35 cellular contexts compared by ENCODE assay signal in genomic region chr17:79646721-79647455, GRCh38. TPM values are rescaled to one million over a fixed set of nuclear protein-coding genes. Genes with fewer than 3 reads are reported as not detected.
DNase-seq lines count a peak whose midpoint lies in the region; ATAC-seq and TF ChIP-seq lines count a peak whose summit lies in the region.
"Had no signal": no experiment of that assay in that cellular context is flagged by ENCODE, and none has a peak within 500 bp of the region (broad histone marks: within the 10 kb centered on the region; RNA-seq: fewer than 3 reads in every experiment).

No MANE protein-coding gene starts in this region.

- no peaks in the 10 kb centered on the region for H3K79me2 ChIP-seq in SK-N-SH (ENCODE audit: insufficient read depth)

- H3K27ac ChIP-seq in SK-N-SH (ENCODE audit: low read depth in 2 of 2, low read length in 1 of 2) = no peak overlapping the region
- no peak overlapping the region for H3K27ac ChIP-seq in coronary artery
- H3K27ac ChIP-seq: dorsolateral prefrontal cortex, gastrocnemius medialis, SJCRH30, tibial artery had no signal

- no peaks in the 10 kb centered on the region for H3K9me3 ChIP-seq in SK-N-SH
- H3K9me3 ChIP-seq: Caco-2, gastrocnemius medialis, SJCRH30, tibial artery had no signal

- TF ChIP-seq CTCF in SK-N-SH (IDR thresholded peaks at IDR 0.05) (no peak), coronary artery (IDR thresholded peaks at IDR 0.05) (no peak)

- H3F3A ChIP-seq in SK-N-SH (replicated peaks; ENCODE audit: insufficient read depth) = no peaks in the 10 kb centered on the region

- intact Hi-C loops in posterior vena cava (cut with DNase I) = no loop called here

- no peak overlapping the region for H3K4me2 ChIP-seq in SK-N-SH
- H3K4me2 ChIP-seq: smooth muscle cell had no signal

- ATAC-seq in SK-N-SH treated with all-trans-retinoic acid at 6 μM for 48 hours (no peak), HG03442 (IDR thresholded peaks at IDR 0.05; ENCODE audit: unreplicated experiment) (no peak)
- ATAC-seq: activated T-cell treated with anti-CD3 and anti-CD28 coated beads, Interleukin-2, amount 50 U/mL, for 72 hours; gastrocnemius medialis; stimulated activated naive CD8-positive, alpha-beta T cell treated with anti-CD3 and anti-CD28 coated beads, Interleukin-15, amount 100 ng/mL, for 72 hours; T-cell had no signal

- no peaks in the 10 kb centered on the region for H4K20me1 ChIP-seq in SK-N-SH (ENCODE audit: insufficient read depth)

- H3K9ac ChIP-seq in SK-N-SH = no peak overlapping the region

- 49% methylated on average over 8 of the region's 8 CpGs for WGBS in SK-N-SH (ENCODE audit: low lambda C conversion rate)

- H2AFZ ChIP-seq in SK-N-SH (ENCODE audit: low read depth) = no peak overlapping the region

- no peaks in the 10 kb centered on the region for H3K27me3 ChIP-seq in SK-N-SH (ENCODE audit: insufficient read depth)

- no peak overlapping the region for H3K4me3 ChIP-seq in SK-N-SH (ENCODE audit: low read depth in 2 of 2, low read length in 1 of 2)
- H3K4me3 ChIP-seq in coronary artery = no peak overlapping the region
- H3K4me3 ChIP-seq: dorsolateral prefrontal cortex, gastrocnemius medialis, SJCRH30, smooth muscle cell, tibial artery had no signal

- H3K4me1 ChIP-seq in SK-N-SH (ENCODE audit: control insufficient read depth in 1 of 2, insufficient read depth in 2 of 2, low read depth in 1 of 2, low read length in 1 of 2) = no peaks in the 10 kb centered on the region; a peak in 1 of 4 replicates
- H3K4me1 ChIP-seq: Caco-2, gastrocnemius medialis, SJCRH30, tibial artery had no signal

- no peak for TF ChIP-seq EP300 in SK-N-SH (IDR thresholded peaks at IDR 0.05; ENCODE audit: borderline replicate concordance in 1 of 2, low read depth in 1 of 2, low read length in 1 of 2)

- no peaks in the 10 kb centered on the region for H3K9me2 ChIP-seq in SK-N-SH

- no peaks in the 10 kb centered on the region for H3K36me3 ChIP-seq in SK-N-SH (replicated peaks in 1 of 2; ENCODE audit: control insufficient read depth in 1 of 2, insufficient read depth in 2 of 2, low read length in 1 of 2)
- H3K36me3 ChIP-seq: gastrocnemius medialis, SJCRH30, tibial artery had no signal

- POLR2A ChIA-PET in SK-N-SH (lab: Yijun Ruan, JAX) = no interaction called here

- TF ChIP-seq RAD21 in SK-N-SH (IDR thresholded peaks at IDR 0.05; ENCODE audit: low read length) = no peak

- CTCF ChIA-PET in SK-N-SH (lab: Yijun Ruan, JAX) = interaction anchor here (1.0 to 1.6 kb wide), 3 partner anchors 12 to 246 kb away, joined by 3 to 7 read pairs (median 3); no protein-coding TSS in a partner anchor

- DNase-seq in SK-N-SH (peak; percentile 15), coronary artery (ENCODE audit: low spot score) (peak; percentile 43), posterior vena cava (ENCODE audit: low spot score) (peak; percentile 42), ureter (ENCODE audit: low spot score) (peak; percentile 33), HCEC 1CT (no peak)
- no peak for DNase-seq in activated CD4-positive, CD25-positive, alpha-beta regulatory T cell treated with anti-CD3 and anti-CD28 coated beads, Interleukin-2, amount 50 U/mL, for 72 hours
- DNase-seq: 8988T; activated CD4-positive, alpha-beta T cell treated with anti-CD3 and anti-CD28 coated beads, Interleukin-2, amount 10 ng/mL, durations not matched to agents 24 days and 14 days; activated naive CD4-positive, alpha-beta T cell treated with anti-CD3 and anti-CD28 coated beads for 36 hours; activated T-cell treated with anti-CD3 and anti-CD28 coated beads, Interleukin-2, amount 50 U/mL, for 72 hours; gastrocnemius medialis; kidney glomerular epithelial cell; NCI-H1436 treated with DMSO at 0.1 percent for 48 hours; NCI-H2107; NCI-H748 treated with DMSO at 0.1 percent for 48 hours; retina; SJCRH30 had no signal

TF ChIP-seq in SK-N-SH, 30 proteins besides CTCF, POLR2A, EP300 and RAD21 (continues in another document):
- TF ChIP-seq FOXM1 (IDR thresholded peaks at IDR 0.05; ENCODE audit: low read depth) = no peak
- no peak for TF ChIP-seq NRF1 (IDR thresholded peaks at IDR 0.05; ENCODE audit: low read depth, low read length)
- no peak for TF ChIP-seq REST (IDR thresholded peaks at IDR 0.05; ENCODE audit: low read depth, low read length)
- TF ChIP-seq PBX3 (IDR thresholded peaks at IDR 0.05) = no peak
- no peak for TF ChIP-seq GATA2 (CRISPR knock-in tag; IDR thresholded peaks at IDR 0.05)

TF ChIP-seq in SK-N-SH treated with all-trans-retinoic acid at 6 μM for 48 hours, 23 proteins besides CTCF, POLR2A, EP300 and RAD21:
- no peak for TF ChIP-seq ZFP3 (CRISPR knock-in tag; IDR thresholded peaks at IDR 0.05)
- no peak for TF ChIP-seq ZNF565 (CRISPR knock-in tag; conservative IDR thresholded peaks at IDR 0.05; ENCODE audit: low read depth)
- no peak for TF ChIP-seq ZNF8 (CRISPR knock-in tag; IDR thresholded peaks at IDR 0.05)
- TF ChIP-seq ZC3H10 (CRISPR knock-in tag; IDR thresholded peaks at IDR 0.05) = no peak
- TF ChIP-seq ESRRG (CRISPR knock-in tag; IDR thresholded peaks at IDR 0.05) = no peak
- TF ChIP-seq TSHZ2 (CRISPR knock-in tag; IDR thresholded peaks at IDR 0.05) = no peak

RNA-seq across cellular contexts. Expression of gene RBFOX3, which starts 36.0 kb away (rescaled TPM):
- polyA plus RNA-seq in SK-N-SH (2012; rRNA removed) = not detected in 2 replicates
- 0.04 TPM in 1 of 2 replicates, not detected in the other for polyA plus RNA-seq in SK-N-SH (2012; cell fraction: cytosol; rRNA removed)
- 0.04 and 0.12 TPM in 2 replicates for polyA plus RNA-seq in SK-N-SH (2012; cell fraction: nucleus; rRNA removed)
- 10 to 100 TPM in 1 of 2 donors, 1 to 10 TPM in 1; 7.1 to 21.6 TPM for total RNA-seq in posterior vena cava
- 2.4 TPM for total RNA-seq in ureter
- total RNA-seq: activated CD4-positive, alpha-beta T cell treated with anti-CD3 and anti-CD28 coated beads, Interleukin-2, amount 10 ng/mL, durations not matched to agents 24 days and 14 days; activated naive CD4-positive, alpha-beta T cell treated with anti-CD3 and anti-CD28 coated beads for 36 hours; endothelial cell of umbilical vein; fibroblast of lung; G401; gastrocnemius medialis; HT-29; lung microvascular endothelial cell; natural killer cell treated with Interleukin-12 subunit alpha and Interleukin-12 subunit beta and Interleukin-15 and Interleukin-18, amount 100 ng/mL, for 72 hours; osteocyte; RPMI7951; smooth muscle cell; T-cell had no signal
- polyA plus RNA-seq: CD14-positive monocyte, endothelial cell of umbilical vein, fibroblast of lung, IgD-negative memory B cell had no signal

Comparison
In these comparisons a context has a peak if more than half of its experiments do, and no peak if none do; other contexts are left out.
1. DNase-seq: peak in SK-N-SH (single experiment), coronary artery (single experiment), posterior vena cava (single experiment) and ureter (single experiment); none in HCEC 1CT (single experiment) and activated CD4-positive, CD25-positive, alpha-beta regulatory T cell treated with anti-CD3 and anti-CD28 coated beads, Interleukin-2, amount 50 U/mL, for 72 hours (single experiment).